In genomic region chr1:201745023-201745422, GRCh38 we compare ENCODE assay signal across 20 cellular contexts.
DNase-seq lines count a peak whose midpoint lies in the region; ATAC-seq, FAIRE-seq and TF ChIP-seq lines count a peak whose summit lies in the region.
"Had no signal": no experiment of that assay in that cellular context is flagged by ENCODE, and none has a peak within 500 bp of the region (broad histone marks: within the 10 kb centered on the region; RNA-seq: fewer than 3 reads in every experiment).

No MANE protein-coding gene starts in this region.

- TF ChIP-seq CTCF in cardiac muscle cell (IDR thresholded peaks at IDR 0.05; ENCODE audit: low read depth, low read length) (no peak), fibroblast of mammary gland (conservative IDR thresholded peaks at IDR 0.05; ENCODE audit: control insufficient read depth, insufficient read depth, low read depth, low read length) (no peak), thoracic aorta (IDR thresholded peaks at IDR 0.05) (no peak)

- H3K9me3 ChIP-seq in cardiac muscle cell (ENCODE audit: low read depth), result no peaks in the 10 kb centered on the region
- H3K9me3 ChIP-seq in thoracic aorta, result no peaks in the 10 kb centered on the region
- H3K9me3 ChIP-seq in small intestine (ENCODE audit: control insufficient read depth, low read depth), result no peaks in the 10 kb centered on the region
- H3K9me3 ChIP-seq: SJSA1, transverse colon had no signal

- H3K36me3 ChIP-seq in cardiac muscle cell (peaks cover 14% of the 10 kb centered on the region), thoracic aorta (no peaks in the 10 kb centered on the region), small intestine (ENCODE audit: control insufficient read depth in 2 of 2, insufficient read depth in 2 of 2, low read length in 2 of 2) (no peaks in the 10 kb centered on the region)
- H3K36me3 ChIP-seq: SJSA1, transverse colon had no signal

- H3K27ac ChIP-seq in cardiac muscle cell (peak overlapping the region; percentile 91), thoracic aorta (peak overlapping the region; percentile 35 to 89), small intestine (ENCODE audit: low read depth in 1 of 2, low read length in 1 of 2) (no peak overlapping the region)
- H3K27ac ChIP-seq: SJSA1, transverse colon had no signal

- WGBS in small intestine, 3 donors, result 50 to 67% (median 60%) methylated on average over 3 of the region's 3 CpGs

- H3K4me3 ChIP-seq in cardiac muscle cell (no peak overlapping the region), fibroblast of mammary gland (ENCODE audit: control insufficient read depth, low read depth, low read length) (no peak overlapping the region), thoracic aorta (no peak overlapping the region), small intestine (ENCODE audit: low read depth in 1 of 2, low read length in 2 of 2) (no peak overlapping the region)
- H3K4me3 ChIP-seq: SJSA1, transverse colon had no signal

- H3K27me3 ChIP-seq in cardiac muscle cell, result no peaks in the 10 kb centered on the region
- H3K27me3 ChIP-seq in thoracic aorta (replicated peaks; ENCODE audit: insufficient read depth), result no peaks in the 10 kb centered on the region
- H3K27me3 ChIP-seq in small intestine (ENCODE audit: control insufficient read depth in 2 of 2, insufficient read depth in 2 of 2, low read length in 2 of 2), result no peaks in the 10 kb centered on the region
- H3K27me3 ChIP-seq: SJSA1, transverse colon had no signal

- DNase-seq in cardiac muscle cell (ENCODE audit: low read depth in 1 of 2, low spot score in 1 of 2) (peak in 1 of 2 donors; percentile 84), Right ventricle myocardium superior (no peak), amniotic epithelial cell (ENCODE audit: low read depth) (peak; percentile 88), fibroblast of mammary gland (ENCODE audit: low read depth) (peak; percentile 90), thoracic aorta (ENCODE audit: low spot score) (no peak), small intestine (no peak), NCI-H2171 (lab: John Stamatoyannopoulos, UW) (no peak)
- DNase-seq: activated B cell treated with CpG ODN at 0.5 μM for 24 hours; activated CD8-positive, alpha-beta T cell treated with anti-CD3 and anti-CD28 coated beads, Interleukin-2, amount 10 ng/mL, durations not matched to agents 7 days and 5 days; activated T-cell treated with anti-CD3 and anti-CD28 coated beads, Interleukin-2, amount 50 U/mL, for 48 hours; CD4-positive, alpha-beta T cell; endodermal cell; left cardiac atrium; MV-4-11; NCI-H2029 treated with DMSO at 0.1 percent for 48 hours; NCI-H526; transverse colon had no signal

- intact Hi-C loops in Right ventricle myocardium superior (cut with DNase I), result no loop called here

- H3K4me1 ChIP-seq in cardiac muscle cell (ENCODE audit: low read depth) (peaks cover 56% of the 10 kb centered on the region), thoracic aorta (ENCODE audit: control insufficient read depth in 1 of 2, low read depth in 2 of 2) (peaks cover 49 to 88% of the 10 kb centered on the region in 2 donors), small intestine (ENCODE audit: control insufficient read depth in 2 of 2, insufficient read depth in 1 of 2, low read depth in 1 of 2, low read length in 1 of 2) (peaks cover 0 to 5% of the 10 kb centered on the region in 2 donors)

- no peak for FAIRE-seq in small intestine (lab: Jason Lieb, UNC)
- FAIRE-seq: frontal cortex had no signal

- ATAC-seq in Right ventricle myocardium superior (ENCODE audit: poor library complexity), result no peak
- no peak for ATAC-seq in thoracic aorta (ENCODE audit: insufficient number of reproducible peaks, low FRiP score, low read depth)
- ATAC-seq in HG02623 (IDR thresholded peaks at IDR 0.05; ENCODE audit: unreplicated experiment), result no peak
- ATAC-seq: activated CD8-positive, alpha-beta T cell treated with anti-CD3 and anti-CD28 coated beads, Interleukin-2, amount 10 ng/mL, durations not matched to agents 7 days and 5 days; left cardiac atrium had no signal

Comparison
In these comparisons a context has a peak if more than half of its experiments do, and no peak if none do; other contexts are left out.
1. DNase-seq: peak in amniotic epithelial cell (single experiment) and fibroblast of mammary gland (single experiment); none in Right ventricle myocardium superior (single experiment), thoracic aorta (single experiment), small intestine (single experiment) and NCI-H2171 (single experiment).
2. H3K27ac ChIP-seq: peak in cardiac muscle cell (single experiment) and thoracic aorta (2 of 2); none in small intestine (0 of 2).